ENCODE assay signal across 20 cellular contexts in the genomic region with DNA sequence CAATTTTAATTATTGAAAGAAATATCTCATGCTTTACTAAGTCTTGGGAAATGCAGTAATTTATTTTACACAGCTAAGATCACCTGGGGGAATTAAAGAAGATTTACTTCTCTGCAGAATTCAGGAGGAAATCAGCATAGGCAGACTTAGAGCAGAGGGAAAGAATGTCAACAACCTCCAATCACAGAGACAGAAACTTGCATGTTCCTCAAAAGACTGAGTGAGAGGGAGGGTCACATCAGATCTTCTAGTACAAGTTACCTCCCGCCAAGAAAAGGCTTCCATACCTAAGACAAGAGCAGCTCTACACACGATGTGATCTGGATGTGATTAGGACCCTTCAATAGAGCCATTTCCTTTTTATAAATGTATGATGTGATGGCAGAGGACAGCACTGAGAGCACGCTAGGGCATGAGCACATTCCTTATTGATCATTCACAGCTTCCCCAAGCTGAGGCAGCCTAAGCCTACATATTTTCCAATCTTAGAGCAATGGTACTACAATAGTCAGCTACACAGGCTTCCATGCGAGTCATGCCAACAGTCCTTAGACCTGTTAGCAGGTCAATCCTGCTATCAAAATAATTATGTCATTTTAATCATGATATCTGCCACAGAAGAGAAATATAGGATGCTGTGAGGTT.
DNase-seq lines count a peak whose midpoint lies in the region; ATAC-seq, FAIRE-seq and TF ChIP-seq lines count a peak whose summit lies in the region.
"Had no signal": no experiment of that assay in that cellular context is flagged by ENCODE, and none has a peak within 500 bp of the region (broad histone marks: within the 10 kb centered on the region; RNA-seq: fewer than 3 reads in every experiment).

No MANE protein-coding gene starts in this region.

- DNase-seq in EH (ENCODE audit: low read depth) (peak; percentile 6), HS-27A (ENCODE audit: low read depth) (peak; percentile 33), bronchial epithelial cell (ENCODE audit: low read depth) (peak; percentile 86), iPS-NIHi7 (ENCODE audit: extremely low spot score) (peak; percentile 15), CD1c-positive myeloid dendritic cell (ENCODE audit: extremely low spot score) (no peak), Right ventricle myocardium inferior (ENCODE audit: missing footprints) (no peak), NCI-H1105 (lab: John Stamatoyannopoulos, UW) (no peak)
- no peak for DNase-seq in activated CD4-positive, alpha-beta T cell treated with anti-CD3 and anti-CD28 coated beads, Interleukin-2, amount 50 U/mL, for 48 hours
- DNase-seq: 8988T; CD8-positive, alpha-beta T cell; GDM1; H7; Kasumi-1; NCI-H1105 treated with DMSO at 0.1 percent for 48 hours; NCI-H1694 treated with DMSO at 0.1 percent for 48 hours; NCI-H226; NCI-H524 treated with DMSO at 0.1 percent for 48 hours; SJCRH30 had no signal

- ATAC-seq in Right ventricle myocardium inferior, result no peak
- ATAC-seq: CD8-positive, alpha-beta T cell; GM12878 had no signal

- no peak for FAIRE-seq in bronchial epithelial cell (lab: Jason Lieb, UNC)
- FAIRE-seq: GM12878, GM18507 had no signal

- no peaks in the 10 kb centered on the region for H3K36me3 ChIP-seq in bronchial epithelial cell (ENCODE audit: control insufficient read depth, insufficient read depth, low read length)
- H3K36me3 ChIP-seq: SJCRH30 had no signal

- TF ChIP-seq CTCF in bronchial epithelial cell (IDR thresholded peaks at IDR 0.05; ENCODE audit: insufficient read depth, low read length, severe bottlenecking), result no peak

- H3K4me3 ChIP-seq in bronchial epithelial cell (ENCODE audit: low read depth, low read length), result no peak overlapping the region
- H3K4me3 ChIP-seq: GM12878, SJCRH30 had no signal

- intact Hi-C loops in Right ventricle myocardium inferior (cut with DNase I), result no loop called here

- H3K27me3 ChIP-seq in bronchial epithelial cell (ENCODE audit: control insufficient read depth, insufficient read depth, low read length), result no peaks in the 10 kb centered on the region
- H3K27me3 ChIP-seq: SJCRH30 had no signal

Comparison
In these comparisons a context has a peak if more than half of its experiments do, and no peak if none do; other contexts are left out.
1. DNase-seq: peak in EH (single experiment), HS-27A (single experiment), bronchial epithelial cell (single experiment) and iPS-NIHi7 (single experiment); none in CD1c-positive myeloid dendritic cell (single experiment), activated CD4-positive, alpha-beta T cell treated with anti-CD3 and anti-CD28 coated beads, Interleukin-2, amount 50 U/mL, for 48 hours (0 of 2), Right ventricle myocardium inferior (single experiment) and NCI-H1105 (single experiment).